In genomic region chr7:42210333-42210732, GRCh38 we compare ENCODE assay signal across 2 cellular contexts.
TF ChIP-seq lines count a peak whose summit lies in the region.

No MANE protein-coding gene starts in this region.

TF ChIP-seq in HepG2, 621 proteins besides CTCF, POLR2A, EP300 and RAD21:
- TF ChIP-seq NKX3-1 (CRISPR knock-in tag; IDR thresholded peaks at IDR 0.05) (no peak), MAFK (conservative IDR thresholded peaks at IDR 0.05 in 1 of 2, IDR thresholded peaks at IDR 0.05 in 1 of 2; ENCODE audit: low read length in 2 of 2) (peak; percentile 29 to 46; a peak in 3 of 4 replicates), NFE2L2 (IDR thresholded peaks at IDR 0.05; ENCODE audit: low read length) (peak; percentile 73), ZC3H13 (CRISPR knock-in tag; IDR thresholded peaks at IDR 0.05) (no peak)

TF ChIP-seq in K562, 482 proteins besides CTCF, POLR2A, EP300 and RAD21:
- no peak for TF ChIP-seq ZNF212 (CRISPR knock-in tag; IDR thresholded peaks at IDR 0.05)
- TF ChIP-seq MAFF (IDR thresholded peaks at IDR 0.05; ENCODE audit: low read length), result peak; percentile 27; the same call in 1 of the 2 replicates
- TF ChIP-seq ARHGAP35 (IDR thresholded peaks at IDR 0.05; ENCODE audit: partially characterized antibody), result no peak
- TF ChIP-seq KLF6 (CRISPR knock-in tag; IDR thresholded peaks at IDR 0.05; ENCODE audit: borderline replicate concordance), result no peak
- no peak for TF ChIP-seq KDM5B (IDR thresholded peaks at IDR 0.05; ENCODE audit: insufficient replicate concordance, low read depth, low read length)
- TF ChIP-seq CAMTA2 (CRISPR knock-in tag; conservative IDR thresholded peaks at IDR 0.05), result no peak
- TF ChIP-seq, protein P1, sequence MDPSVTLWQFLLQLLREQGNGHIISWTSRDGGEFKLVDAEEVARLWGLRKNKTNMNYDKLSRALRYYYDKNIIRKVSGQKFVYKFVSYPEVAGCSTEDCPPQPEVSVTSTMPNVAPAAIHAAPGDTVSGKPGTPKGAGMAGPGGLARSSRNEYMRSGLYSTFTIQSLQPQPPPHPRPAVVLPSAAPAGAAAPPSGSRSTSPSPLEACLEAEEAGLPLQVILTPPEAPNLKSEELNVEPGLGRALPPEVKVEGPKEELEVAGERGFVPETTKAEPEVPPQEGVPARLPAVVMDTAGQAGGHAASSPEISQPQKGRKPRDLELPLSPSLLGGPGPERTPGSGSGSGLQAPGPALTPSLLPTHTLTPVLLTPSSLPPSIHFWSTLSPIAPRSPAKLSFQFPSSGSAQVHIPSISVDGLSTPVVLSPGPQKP (CRISPR knock-in tag; IDR thresholded peaks at IDR 0.05), result no peak
- TF ChIP-seq ZNF354B (CRISPR knock-in tag; IDR thresholded peaks at IDR 0.05), result no peak
- TF ChIP-seq NFE2L1 (tag; IDR thresholded peaks at IDR 0.05; ENCODE audit: borderline replicate concordance, low read depth), result peak; percentile 48; the same call in 1 of the 2 replicates
- TF ChIP-seq CBX1 (IDR thresholded peaks at IDR 0.05; ENCODE audit: low read depth), result no peak
- no peak for TF ChIP-seq ESRRA (IDR thresholded peaks at IDR 0.05; ENCODE audit: borderline replicate concordance, low read depth)
- TF ChIP-seq MAFG (tag; conservative IDR thresholded peaks at IDR 0.05), result peak; percentile 64
- TF ChIP-seq, protein P2, sequence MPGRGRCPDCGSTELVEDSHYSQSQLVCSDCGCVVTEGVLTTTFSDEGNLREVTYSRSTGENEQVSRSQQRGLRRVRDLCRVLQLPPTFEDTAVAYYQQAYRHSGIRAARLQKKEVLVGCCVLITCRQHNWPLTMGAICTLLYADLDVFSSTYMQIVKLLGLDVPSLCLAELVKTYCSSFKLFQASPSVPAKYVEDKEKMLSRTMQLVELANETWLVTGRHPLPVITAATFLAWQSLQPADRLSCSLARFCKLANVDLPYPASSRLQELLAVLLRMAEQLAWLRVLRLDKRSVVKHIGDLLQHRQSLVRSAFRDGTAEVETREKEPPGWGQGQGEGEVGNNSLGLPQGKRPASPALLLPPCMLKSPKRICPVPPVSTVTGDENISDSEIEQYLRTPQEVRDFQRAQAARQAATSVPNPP (IDR thresholded peaks at IDR 0.05; ENCODE audit: borderline replicate concordance, insufficient read depth, insufficient read length), result no peak
- TF ChIP-seq PCBP2 (IDR thresholded peaks at IDR 0.05; ENCODE audit: low read depth, low read length, poor library complexity, severe bottlenecking), result no peak
- TF ChIP-seq, protein P3, sequence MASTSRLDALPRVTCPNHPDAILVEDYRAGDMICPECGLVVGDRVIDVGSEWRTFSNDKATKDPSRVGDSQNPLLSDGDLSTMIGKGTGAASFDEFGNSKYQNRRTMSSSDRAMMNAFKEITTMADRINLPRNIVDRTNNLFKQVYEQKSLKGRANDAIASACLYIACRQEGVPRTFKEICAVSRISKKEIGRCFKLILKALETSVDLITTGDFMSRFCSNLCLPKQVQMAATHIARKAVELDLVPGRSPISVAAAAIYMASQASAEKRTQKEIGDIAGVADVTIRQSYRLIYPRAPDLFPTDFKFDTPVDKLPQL (IDR thresholded peaks at IDR 0.05; ENCODE audit: extremely low read depth, insufficient read length), result no peak
- no peak for TF ChIP-seq ESRRB (CRISPR knock-in tag; IDR thresholded peaks at IDR 0.05; ENCODE audit: borderline replicate concordance)
- no peak for TF ChIP-seq BCL6 (CRISPR knock-in tag; IDR thresholded peaks at IDR 0.05)
- TF ChIP-seq ZNF778 (CRISPR knock-in tag; IDR thresholded peaks at IDR 0.05), result no peak
- no peak for TF ChIP-seq SMAD2 (IDR thresholded peaks at IDR 0.05; ENCODE audit: low read depth, low read length)
- no peak for TF ChIP-seq ATF6 (CRISPR knock-in tag; IDR thresholded peaks at IDR 0.05)
- no peak for TF ChIP-seq SMAD4 (CRISPR knock-in tag; conservative IDR thresholded peaks at IDR 0.05)
- TF ChIP-seq ZNF239 (CRISPR knock-in tag; IDR thresholded peaks at IDR 0.05), result no peak
- TF ChIP-seq NFATC3 (IDR thresholded peaks at IDR 0.05), result no peak
- no peak for TF ChIP-seq HBP1 (CRISPR knock-in tag; IDR thresholded peaks at IDR 0.05)
- peak; percentile 65; the same call in 1 of the 2 replicates for TF ChIP-seq NFE2 (IDR thresholded peaks at IDR 0.05; ENCODE audit: low read depth)
- peak; percentile 43; the same call in 1 of the 2 replicates for TF ChIP-seq MAFK (IDR thresholded peaks at IDR 0.05; ENCODE audit: low read length)
TF ChIP-seq in K562: peak in this region for 5.
